8 cellular contexts compared by ENCODE assay signal in genomic region chr10:13272164-13272571, GRCh38. TPM values are rescaled to one million over a fixed set of nuclear protein-coding genes. Genes with fewer than 3 reads are reported as not detected.
A peak's percentile ranks its signal among the peaks of the same experiment; 100 is the strongest.
DNase-seq lines count a peak whose midpoint lies in the region; ATAC-seq and TF ChIP-seq lines count a peak whose summit lies in the region.

No MANE protein-coding gene starts in this region.

- H3K4me3 ChIP-seq in BLaER1 (no peak overlapping the region), cardiac fibroblast (replicated peaks in 1 of 2; ENCODE audit: low read depth in 2 of 2, low read length in 2 of 2) (no peak overlapping the region)

- no peak for TF ChIP-seq CTCF in cardiac fibroblast (IDR thresholded peaks at IDR 0.05; ENCODE audit: low read depth, low read length)

- DNase-seq in cardiac fibroblast (ENCODE audit: low read depth in 2 of 2) (peak; percentile 22 to 74), mesenteric fat pad (ENCODE audit: low spot score) (peak; percentile 71), HK-2 (ENCODE audit: unreplicated experiment) (no peak), NOMO-1 (lab: John Stamatoyannopoulos, UW; ENCODE audit: unreplicated experiment in 2 of 2) (no peak), HuH-7 (ENCODE audit: low spot score) (no peak)
- DNase-seq in activated T-cell treated with anti-CD3 and anti-CD28 coated beads, Interleukin-2, amount 50 U/mL, for 1 hour: no peak

- H4K20me1 ChIP-seq in BLaER1: no peaks in the 10 kb centered on the region

- H3K36me3 ChIP-seq in BLaER1: no peaks in the 10 kb centered on the region

- H3K4me2 ChIP-seq in BLaER1: peak overlapping the region; percentile 60

- H3K9me3 ChIP-seq in BLaER1: no peaks in the 10 kb centered on the region

- peak; percentile 31 for ATAC-seq in HG03520 (IDR thresholded peaks at IDR 0.05; ENCODE audit: unreplicated experiment)

- peak overlapping the region; percentile 73 for H3K27ac ChIP-seq in BLaER1

- H3K4me1 ChIP-seq in BLaER1: peaks cover 48% of the 10 kb centered on the region

- no peaks in the 10 kb centered on the region for H3K27me3 ChIP-seq in BLaER1

- peak overlapping the region; percentile 15; the same call in 1 of the 2 replicates for H3K9ac ChIP-seq in BLaER1

RNA-seq across cellular contexts. Expression of gene PHYH, which starts 27.7 kb away (rescaled TPM):
- total RNA-seq in mesenteric fat pad: 44.1 TPM

RNA-seq across cellular contexts. Expression of gene UCMA, which starts 38.0 kb away (rescaled TPM):
- total RNA-seq in mesenteric fat pad: not detected

Comparison
In these comparisons a context has a peak if more than half of its experiments do, and no peak if none do; other contexts are left out.
1. DNase-seq: peak in cardiac fibroblast (2 of 2) and mesenteric fat pad (single experiment); none in activated T-cell treated with anti-CD3 and anti-CD28 coated beads, Interleukin-2, amount 50 U/mL, for 1 hour (single experiment), HK-2 (single experiment), NOMO-1 (0 of 2) and HuH-7 (single experiment).